ENCODE assay signal across 8 cellular contexts in the genomic region with DNA sequence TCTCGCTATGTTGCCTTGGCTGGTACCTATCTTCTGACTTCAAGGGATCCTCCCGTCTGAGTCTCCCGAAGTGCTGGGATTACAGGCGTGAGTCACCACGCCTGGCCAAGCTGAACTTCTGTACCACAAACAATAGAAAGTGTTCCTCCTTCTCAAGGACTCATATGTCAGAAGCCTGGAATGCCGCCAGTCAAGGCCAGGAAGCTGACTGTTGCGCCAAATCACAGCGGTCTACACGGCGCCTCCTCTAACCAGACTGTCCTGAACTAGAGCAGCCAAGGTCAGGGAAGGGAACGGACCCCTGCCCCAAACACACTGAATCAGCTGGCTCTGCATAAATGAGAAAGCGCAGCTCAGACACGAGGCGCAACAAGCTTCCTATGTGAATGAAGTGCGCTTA. TPM values are rescaled to one million over a fixed set of nuclear protein-coding genes. Genes with fewer than 3 reads are reported as not detected.
DNase-seq lines count a peak whose midpoint lies in the region; TF ChIP-seq lines count a peak whose summit lies in the region.

No MANE protein-coding gene starts in this region.

- peak; percentile 97 for DNase-seq in HPDE6-E6E7 (ENCODE audit: extremely low spot score)
- DNase-seq in astrocyte of the hippocampus (ENCODE audit: low read depth, low spot score) = peak; percentile 94
- peak; percentile 70 for DNase-seq in hepatic stellate cell (ENCODE audit: low spot score)
- peak; percentile 84 for DNase-seq in spleen
- DNase-seq in ecto neural progenitor cell (ENCODE audit: low spot score) = no peak
- DNase-seq in activated T-cell treated with anti-CD3 and anti-CD28 coated beads for 4 hours = no peak
- no peak for DNase-seq in neural progenitor cell (ENCODE audit: low spot score)
- DNase-seq in activated CD4-positive, alpha-beta memory T cell treated with anti-CD3 and anti-CD28 coated beads for 36 hours = no peak

- no peak overlapping the region for H2AFZ ChIP-seq in neural progenitor cell (replicated peaks)

- H3K27me3 Mint-ChIP-seq in neural progenitor cell (ENCODE audit: insufficient read depth, low read depth) = peaks cover 3% of the 10 kb centered on the region
- no peaks in the 10 kb centered on the region for H3K27me3 Mint-ChIP-seq in activated CD4-positive, alpha-beta memory T cell treated with anti-CD3 and anti-CD28 coated beads for 36 hours

- H4K20me1 ChIP-seq in neural progenitor cell (ENCODE audit: low read depth) = no peaks in the 10 kb centered on the region

- H3K9me3 ChIP-seq in spleen (peaks cover 0 to 5% (median 0%) of the 10 kb centered on the region in 8 donors), neural progenitor cell (ENCODE audit: low read depth) (peaks cover 8% of the 10 kb centered on the region)

- CTCF ChIA-PET in activated CD4-positive, alpha-beta memory T cell treated with anti-CD3 and anti-CD28 coated beads for 36 hours (lab: Charles Lee) = no interaction called here

- H3K4me1 Mint-ChIP-seq in neural progenitor cell = peaks cover 3% of the 10 kb centered on the region
- no peaks in the 10 kb centered on the region for H3K4me1 Mint-ChIP-seq in activated CD4-positive, alpha-beta memory T cell treated with anti-CD3 and anti-CD28 coated beads for 36 hours (ENCODE audit: low read depth)

- no peak overlapping the region for H3K4me2 ChIP-seq in neural progenitor cell

- H3K4me3 ChIP-seq in spleen (no peak overlapping the region), neural progenitor cell (no peak overlapping the region)

- no peak overlapping the region for H3K9ac ChIP-seq in neural progenitor cell

- TF ChIP-seq CTCF in spleen (IDR thresholded peaks at IDR 0.05 in 8 of 11, conservative IDR thresholded peaks at IDR 0.05 in 3 of 11) = no peak
- no peak for TF ChIP-seq CTCF in neural progenitor cell (IDR thresholded peaks at IDR 0.05)

- H3K4me1 ChIP-seq in spleen (peaks cover 0 to 76% (median 36%) of the 10 kb centered on the region in 6 donors), neural progenitor cell (no peaks in the 10 kb centered on the region)

- TF ChIP-seq POLR2A in spleen (IDR thresholded peaks at IDR 0.05) = no peak

- H3K9me3 Mint-ChIP-seq in neural progenitor cell = peaks cover 13% of the 10 kb centered on the region
- H3K9me3 Mint-ChIP-seq in activated CD4-positive, alpha-beta memory T cell treated with anti-CD3 and anti-CD28 coated beads for 36 hours = no peaks in the 10 kb centered on the region

- POLR2A ChIA-PET in activated CD4-positive, alpha-beta memory T cell treated with anti-CD3 and anti-CD28 coated beads for 36 hours (lab: Charles Lee) = no interaction called here

- H3K4me3 Mint-ChIP-seq in neural progenitor cell = no peak overlapping the region
- no peak overlapping the region for H3K4me3 Mint-ChIP-seq in activated CD4-positive, alpha-beta memory T cell treated with anti-CD3 and anti-CD28 coated beads for 36 hours

- 61 to 69% (median 65%) methylated on average over 14 to 15 of the region's 15 CpGs for WGBS in spleen, 5 donors

- H3K27ac ChIP-seq in spleen (peak overlapping the region; percentile 20 to 76 (median 62)), neural progenitor cell (no peak overlapping the region)

- H3K36me3 ChIP-seq in spleen (peaks cover 0 to 13% (median 0%) of the 10 kb centered on the region in 6 donors), neural progenitor cell (no peaks in the 10 kb centered on the region)

- intact Hi-C loops in spleen (cut with DNase I; ENCODE audit: low total_unique reads) = no loop called here
- intact Hi-C loops in activated CD4-positive, alpha-beta memory T cell treated with anti-CD3 and anti-CD28 coated beads for 36 hours (cut with micrococcal nuclease) = no loop called here

- no peaks in the 10 kb centered on the region for H3K27me3 ChIP-seq in spleen (replicated peaks in 1 of 7)
- no peaks in the 10 kb centered on the region for H3K27me3 ChIP-seq in neural progenitor cell

- peaks cover 2% of the 10 kb centered on the region for H3K36me3 Mint-ChIP-seq in neural progenitor cell
- no peaks in the 10 kb centered on the region for H3K36me3 Mint-ChIP-seq in activated CD4-positive, alpha-beta memory T cell treated with anti-CD3 and anti-CD28 coated beads for 36 hours

- no peak overlapping the region for H3K27ac Mint-ChIP-seq in neural progenitor cell
- no peak overlapping the region for H3K27ac Mint-ChIP-seq in activated CD4-positive, alpha-beta memory T cell treated with anti-CD3 and anti-CD28 coated beads for 36 hours

- no peaks in the 10 kb centered on the region for H3K79me2 ChIP-seq in neural progenitor cell (ENCODE audit: low read depth)

- H3F3A ChIP-seq in neural progenitor cell (ENCODE audit: low read depth) = no peaks in the 10 kb centered on the region

RNA-seq across cellular contexts. Expression of gene RAB20, which starts 14.6 kb away (rescaled TPM):
- 10 to 100 TPM; 46.9 to 96.4 (median 61.1) TPM for total RNA-seq in spleen
- 10 to 100 TPM; 19.1 to 49.0 (median 39.6) TPM for polyA plus RNA-seq in spleen
- 0.58 and 2.4 TPM in 2 replicates for total RNA-seq in neural progenitor cell (ENCODE audit: low replicate concordance)
- total RNA-seq in activated CD4-positive, alpha-beta memory T cell treated with anti-CD3 and anti-CD28 coated beads for 36 hours = 1 to 10 TPM; 1.4 to 2.1 TPM

Comparison
In these comparisons a context has a peak if more than half of its experiments do, and no peak if none do; other contexts are left out.
1. DNase-seq: peak in HPDE6-E6E7 (single experiment), astrocyte of the hippocampus (single experiment), hepatic stellate cell (single experiment) and spleen (single experiment); none in ecto neural progenitor cell (single experiment), activated T-cell treated with anti-CD3 and anti-CD28 coated beads for 4 hours (single experiment), neural progenitor cell (single experiment) and activated CD4-positive, alpha-beta memory T cell treated with anti-CD3 and anti-CD28 coated beads for 36 hours (single experiment).
2. RNA of gene RAB20, which starts 14.6 kb away (total RNA-seq): 46.9 to 96.4 TPM in spleen; 1.4 to 2.1 TPM in activated CD4-positive, alpha-beta memory T cell treated with anti-CD3 and anti-CD28 coated beads for 36 hours and 0.58 to 2.4 TPM in neural progenitor cell; every median in the first group is over 10 times any median in the second.